ENCODE assay signal across 20 cellular contexts in the genomic region with DNA sequence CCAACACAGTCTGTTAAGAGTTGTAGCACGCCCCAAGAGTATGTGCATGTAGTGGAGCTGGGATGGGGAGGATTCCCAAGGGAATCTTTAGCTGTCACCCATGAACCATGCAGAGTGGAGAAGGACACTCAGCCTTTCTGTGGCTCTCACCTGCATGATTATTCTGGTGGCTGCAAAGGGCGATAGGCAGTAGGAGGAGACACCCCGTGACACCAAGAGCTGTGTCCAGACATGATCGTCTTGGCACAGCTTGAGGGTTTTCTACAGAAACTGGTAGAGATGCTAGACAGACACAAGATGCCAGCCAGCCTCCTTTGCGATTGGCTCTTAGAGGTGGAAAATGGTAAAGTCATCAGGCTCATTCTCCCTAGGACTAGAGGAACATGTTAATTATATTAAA.
"Had no signal": no experiment of that assay in that cellular context is flagged by ENCODE, and none has a peak within 500 bp of the region (broad histone marks: within the 10 kb centered on the region; RNA-seq: fewer than 3 reads in every experiment).

No MANE protein-coding gene starts in this region.

- H3K27me3 ChIP-seq: brain microvascular endothelial cell, left lung, tibial nerve, vagina had no signal

- ATAC-seq: effector memory CD8-positive, alpha-beta T cell; left lung; naive thymus-derived CD8-positive, alpha-beta T cell; right cardiac atrium had no signal

- H3K36me3 ChIP-seq: brain microvascular endothelial cell, left lung, tibial nerve, vagina had no signal

- H3K9me3 ChIP-seq: left lung, tibial nerve, vagina had no signal

- H3K36me3 Mint-ChIP-seq: naive thymus-derived CD8-positive, alpha-beta T cell had no signal

- H3K27ac ChIP-seq: brain microvascular endothelial cell, left lung, skin epidermis, tibial nerve, vagina had no signal

- H3K4me3 Mint-ChIP-seq: activated CD4-positive, alpha-beta memory T cell treated with anti-CD3 and anti-CD28 coated beads, Interleukin-2, amount 10 ng/mL, durations not matched to agents 7 days and 5 days; activated naive CD8-positive, alpha-beta T cell treated with anti-CD3 and anti-CD28 coated beads, Interleukin-2, amount 10 ng/mL, durations not matched to agents 7 days and 5 days; effector memory CD8-positive, alpha-beta T cell had no signal

- H3K4me3 ChIP-seq: left lung, skin epidermis, tibial nerve, vagina had no signal

- H3K27me3 Mint-ChIP-seq: activated CD4-positive, alpha-beta memory T cell treated with anti-CD3 and anti-CD28 coated beads, Interleukin-2, amount 10 ng/mL, durations not matched to agents 7 days and 5 days; activated naive CD8-positive, alpha-beta T cell treated with anti-CD3 and anti-CD28 coated beads, Interleukin-2, amount 10 ng/mL, durations not matched to agents 7 days and 5 days; effector memory CD8-positive, alpha-beta T cell; naive thymus-derived CD8-positive, alpha-beta T cell had no signal

- DNase-seq: activated CD4-positive, alpha-beta memory T cell treated with anti-CD3 and anti-CD28 coated beads, Interleukin-2, amount 10 ng/mL, durations not matched to agents 7 days and 5 days; activated CD4-positive, alpha-beta T cell treated with anti-CD3 and anti-CD28 coated beads for 4 hours; activated gamma-delta T cell treated with Interleukin-2 at 50 U/mL for 16 hours; activated naive CD8-positive, alpha-beta T cell treated with anti-CD3 and anti-CD28 coated beads, Interleukin-2, amount 10 ng/mL, durations not matched to agents 7 days and 5 days; brain microvascular endothelial cell; cerebellar nuclear complex; dermis blood vessel endothelial cell; effector memory CD8-positive, alpha-beta T cell; erythroblast; left lung; naive thymus-derived CD8-positive, alpha-beta T cell; occipital lobe; right cardiac atrium; stimulated activated CD4-positive, alpha-beta T cell treated with anti-CD3 and anti-CD28 coated beads, Interleukin-15, amount 100 ng/mL, for 24 hours; stimulated activated CD4-positive, alpha-beta T cell treated with anti-CD3 and anti-CD28 coated beads, Interleukin-4, amount 100 ng/mL, for 1 hour; stimulated activated naive CD4-positive, alpha-beta T cell; T-helper 2 cell had no signal

- H3K9me3 Mint-ChIP-seq: activated CD4-positive, alpha-beta memory T cell treated with anti-CD3 and anti-CD28 coated beads, Interleukin-2, amount 10 ng/mL, durations not matched to agents 7 days and 5 days; activated naive CD8-positive, alpha-beta T cell treated with anti-CD3 and anti-CD28 coated beads, Interleukin-2, amount 10 ng/mL, durations not matched to agents 7 days and 5 days; effector memory CD8-positive, alpha-beta T cell; naive thymus-derived CD8-positive, alpha-beta T cell had no signal

- H3K27ac Mint-ChIP-seq: activated CD4-positive, alpha-beta memory T cell treated with anti-CD3 and anti-CD28 coated beads, Interleukin-2, amount 10 ng/mL, durations not matched to agents 7 days and 5 days; activated naive CD8-positive, alpha-beta T cell treated with anti-CD3 and anti-CD28 coated beads, Interleukin-2, amount 10 ng/mL, durations not matched to agents 7 days and 5 days; effector memory CD8-positive, alpha-beta T cell had no signal
